In the genomic region with DNA sequence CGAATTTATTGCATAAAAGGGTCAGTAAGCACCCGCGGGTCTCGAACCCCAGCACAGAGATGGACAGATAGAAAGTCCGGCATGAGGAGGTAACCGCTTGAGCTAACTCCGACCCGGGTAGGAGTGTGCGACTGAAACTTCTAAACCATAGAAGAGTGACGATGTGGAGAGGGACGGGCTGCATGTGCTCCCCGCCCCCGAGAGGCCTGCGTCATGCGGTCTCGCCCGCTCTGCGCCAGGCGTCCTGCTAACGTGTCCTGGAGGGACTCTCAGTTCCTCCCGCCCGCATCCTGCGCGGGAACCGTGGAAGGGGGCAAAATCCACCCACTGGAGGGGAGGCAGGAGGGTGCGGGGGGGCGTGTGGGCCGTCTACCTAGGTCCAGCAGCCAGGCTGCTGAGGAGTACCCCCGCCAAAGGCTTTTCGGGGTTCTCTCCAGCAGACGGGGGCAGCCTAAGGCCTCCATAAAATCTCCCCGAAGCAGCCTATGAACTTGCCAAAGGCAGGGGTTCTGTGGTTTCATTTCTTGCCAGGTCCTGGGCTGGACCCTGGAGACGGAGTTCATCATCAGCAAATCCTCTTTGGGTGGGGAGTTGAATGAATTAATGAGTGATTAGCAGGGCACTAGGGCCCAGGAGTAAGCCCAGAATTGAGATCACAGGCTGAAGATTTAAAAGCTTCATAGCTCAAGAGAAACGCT, we compare ENCODE assay signal across 1 cellular context.
A peak's percentile ranks its signal among the peaks of the same experiment; 100 is the strongest.
TF ChIP-seq lines count a peak whose summit lies in the region.

No MANE protein-coding gene starts in this region.

TF ChIP-seq in H1, 55 proteins besides CTCF, POLR2A, EP300 and RAD21:
- TF ChIP-seq TBP (IDR thresholded peaks at IDR 0.05; ENCODE audit: low read depth, low read length) (peak; percentile 99), NRF1 (IDR thresholded peaks at IDR 0.05; ENCODE audit: low read depth, low read length) (no peak; the same call in 1 of the 2 replicates), ZNF274 (IDR thresholded peaks at IDR 0.05; ENCODE audit: borderline replicate concordance, extremely low read depth, low read length) (no peak), CTBP2 (IDR thresholded peaks at IDR 0.05; ENCODE audit: borderline replicate concordance, insufficient read depth, insufficient read length, low read length) (no peak), MAFK (IDR thresholded peaks at IDR 0.05; ENCODE audit: low read depth, low read length) (peak; percentile 49; the same call in 1 of the 2 replicates), CREB1 (IDR thresholded peaks at IDR 0.05) (peak; percentile 85), NANOG (IDR thresholded peaks at IDR 0.05; ENCODE audit: insufficient read depth, low read depth, low read length, poor library complexity, severe bottlenecking) (no peak), BCL11A (IDR thresholded peaks at IDR 0.05; ENCODE audit: low read depth in 2 of 2, low read length in 2 of 2) (no peak), ASH2L (IDR thresholded peaks at IDR 0.05; ENCODE audit: low read length) (peak; percentile 73), TAF1 (IDR thresholded peaks at IDR 0.05; ENCODE audit: low read depth, low read length) (0 out of 2 replicates have a peak, but pooled peaks have one; percentile 27), EGR1 (IDR thresholded peaks at IDR 0.05; ENCODE audit: borderline replicate concordance, low read depth, low read length) (no peak), SUZ12 (IDR thresholded peaks at IDR 0.05; ENCODE audit: low read length) (no peak), POU5F1 (IDR thresholded peaks at IDR 0.05; ENCODE audit: low read depth, low read length) (no peak), POLR2AphosphoS5 (IDR thresholded peaks at IDR 0.05; ENCODE audit: low read depth, low read length) (peak; percentile 74; the same call in 1 of the 2 replicates), RFX5 (IDR thresholded peaks at IDR 0.05; ENCODE audit: borderline replicate concordance, low read depth, low read length) (no peak), RXRA (IDR thresholded peaks at IDR 0.05; ENCODE audit: insufficient read depth, low read depth, low read length) (no peak), MAX (IDR thresholded peaks at IDR 0.05) (peak; percentile 50), KDM4A (IDR thresholded peaks at IDR 0.05; ENCODE audit: low read depth, low read length, severe bottlenecking) (peak; percentile 28), SAP30 (IDR thresholded peaks at IDR 0.05; ENCODE audit: insufficient read depth, insufficient replicate concordance, low read length) (no peak), JUND (IDR thresholded peaks at IDR 0.05; ENCODE audit: low read length) (no peak), PHF8 (conservative IDR thresholded peaks at IDR 0.05; ENCODE audit: low read depth, low read length) (peak; percentile 59), RNF2 (IDR thresholded peaks at IDR 0.05; ENCODE audit: borderline replicate concordance, low read depth, low read length, missing control alignments, poor library complexity, severe bottlenecking) (no peak), JUN (IDR thresholded peaks at IDR 0.05; ENCODE audit: low read depth, low read length) (no peak), USF2 (IDR thresholded peaks at IDR 0.05; ENCODE audit: low read length) (no peak), GABPA (IDR thresholded peaks at IDR 0.05; ENCODE audit: borderline replicate concordance, insufficient read depth, low read length) (no peak), TCF12 (IDR thresholded peaks at IDR 0.05; ENCODE audit: low read depth, low read length) (no peak), CHD1 (IDR thresholded peaks at IDR 0.05; ENCODE audit: low read depth, low read length) (no peak), BRCA1 (IDR thresholded peaks at IDR 0.05; ENCODE audit: low read depth, low read length) (no peak), KDM5A (IDR thresholded peaks at IDR 0.05; ENCODE audit: low read length) (no peak), TEAD4 (IDR thresholded peaks at IDR 0.05; ENCODE audit: low read depth, low read length) (0 out of 2 replicates have a peak, but pooled peaks have one; percentile 9)
- TF ChIP-seq, protein P1, sequence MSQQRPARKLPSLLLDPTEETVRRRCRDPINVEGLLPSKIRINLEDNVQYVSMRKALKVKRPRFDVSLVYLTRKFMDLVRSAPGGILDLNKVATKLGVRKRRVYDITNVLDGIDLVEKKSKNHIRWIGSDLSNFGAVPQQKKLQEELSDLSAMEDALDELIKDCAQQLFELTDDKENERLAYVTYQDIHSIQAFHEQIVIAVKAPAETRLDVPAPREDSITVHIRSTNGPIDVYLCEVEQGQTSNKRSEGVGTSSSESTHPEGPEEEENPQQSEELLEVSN (IDR thresholded peaks at IDR 0.05) = no peak; the same call in 1 of the 2 replicates
